In genomic region chr11:119254239-119254638, GRCh38 we compare ENCODE assay signal across 21 cellular contexts. TPM values are rescaled to one million over a fixed set of nuclear protein-coding genes. Genes with fewer than 3 reads are reported as not detected.
A peak's percentile ranks its signal among the peaks of the same experiment; 100 is the strongest.
DNase-seq lines count a peak whose midpoint lies in the region; ATAC-seq and TF ChIP-seq lines count a peak whose summit lies in the region.
"Had no signal": no experiment of that assay in that cellular context is flagged by ENCODE, and none has a peak within 500 bp of the region (broad histone marks: within the 10 kb centered on the region; RNA-seq: fewer than 3 reads in every experiment).

No MANE protein-coding gene starts in this region.

- no peaks in the 10 kb centered on the region for H3K27me3 ChIP-seq in A673 (replicated peaks; ENCODE audit: insufficient read depth, low read depth, low read length, poor library complexity)
- H3K27me3 ChIP-seq in CD4-positive, alpha-beta memory T cell (ENCODE audit: insufficient read depth, low read length) = no peaks in the 10 kb centered on the region
- H3K27me3 ChIP-seq: SJCRH30 had no signal

- BruUV-seq in A673 (replicated peaks; lab: Mats Ljungman, UMichigan) = no TSS peak

- intact Hi-C loops in A673 (cut with micrococcal nuclease; ENCODE audit: unreplicated experiment) (no loop called here), Right ventricle myocardium inferior (cut with DNase I) (no loop called here)
- intact Hi-C loops in CD4-positive, alpha-beta memory T cell (cut with micrococcal nuclease) = no loop called here

- peaks cover 29% of the 10 kb centered on the region for H3K4me1 Mint-ChIP-seq in activated naive CD4-positive, alpha-beta T cell treated with anti-CD3 and anti-CD28 coated beads, Interleukin-2, amount 10 ng/mL, durations not matched to agents 7 days and 5 days
- H3K4me1 Mint-ChIP-seq in CD4-positive, alpha-beta memory T cell = peaks cover 36 to 48% (median 40%) of the 10 kb centered on the region in 4 donors

- no peaks in the 10 kb centered on the region for H3K4me1 ChIP-seq in A673 (ENCODE audit: insufficient read depth, low read length, poor library complexity, severe bottlenecking)
- H3K4me1 ChIP-seq in CD4-positive, alpha-beta memory T cell (ENCODE audit: insufficient read depth, low read length) = peaks cover 28% of the 10 kb centered on the region
- H3K4me1 ChIP-seq: Caco-2, SJCRH30 had no signal

- no peaks in the 10 kb centered on the region for H3K9me3 ChIP-seq in A673 (ENCODE audit: low read depth, low read length, poor library complexity, severe bottlenecking)
- H3K9me3 ChIP-seq in CD4-positive, alpha-beta memory T cell (ENCODE audit: control insufficient read depth in 1 of 2, low read length in 2 of 2) = no peaks in the 10 kb centered on the region
- H3K9me3 ChIP-seq: Caco-2, mucosa of descending colon, SJCRH30 had no signal

- no peak for TF ChIP-seq CTCF in A673 (conservative IDR thresholded peaks at IDR 0.05; ENCODE audit: low read depth, low read length)

- H3K4me3 Mint-ChIP-seq in activated naive CD4-positive, alpha-beta T cell treated with anti-CD3 and anti-CD28 coated beads, Interleukin-2, amount 10 ng/mL, durations not matched to agents 7 days and 5 days = no peak overlapping the region
- H3K4me3 Mint-ChIP-seq in CD4-positive, alpha-beta memory T cell = no peak overlapping the region
- H3K4me3 Mint-ChIP-seq: endodermal cell, T-helper 17 cell had no signal

- H3K27me3 Mint-ChIP-seq in activated naive CD4-positive, alpha-beta T cell treated with anti-CD3 and anti-CD28 coated beads, Interleukin-2, amount 10 ng/mL, durations not matched to agents 7 days and 5 days = no peaks in the 10 kb centered on the region
- H3K27me3 Mint-ChIP-seq in CD4-positive, alpha-beta memory T cell = no peaks in the 10 kb centered on the region
- H3K27me3 Mint-ChIP-seq: T-helper 17 cell had no signal

- no peak overlapping the region for H3K4me3 ChIP-seq in A673 (ENCODE audit: low read depth, low read length, poor library complexity, severe bottlenecking)
- no peak overlapping the region for H3K4me3 ChIP-seq in CD4-positive, alpha-beta memory T cell (ENCODE audit: low read length in 2 of 2)
- H3K4me3 ChIP-seq: GM23248, mucosa of descending colon, SJCRH30 had no signal

- no peak for ATAC-seq in Right ventricle myocardium inferior
- ATAC-seq: left lobe of liver, mucosa of descending colon, T-helper 17 cell had no signal

- CTCF ChIA-PET in activated naive CD4-positive, alpha-beta T cell treated with anti-CD3 and anti-CD28 coated beads, Interleukin-2, amount 10 ng/mL, durations not matched to agents 7 days and 5 days (lab: Charles Lee) = interaction anchor here (1.3 kb wide), 1 partner anchor 8 kb away, joined by 3 read pairs; no protein-coding TSS in a partner anchor
- CTCF ChIA-PET in A673 (lab: Charles Lee) = interaction anchor here (0.7 kb wide), 1 partner anchor 84 kb away, joined by 5 read pairs; no protein-coding TSS in a partner anchor
- CTCF ChIA-PET in CD4-positive, alpha-beta memory T cell (lab: Charles Lee; ENCODE audit: partially characterized antibody) = interaction anchor here (0.9 to 2.2 kb wide), 3 partner anchors 9 to 48 kb away, joined by 3 to 6 read pairs (median 5); partner anchors contain the start of gene CBL

- no peaks in the 10 kb centered on the region for H3K36me3 ChIP-seq in A673 (ENCODE audit: insufficient read depth, low read length, poor library complexity, severe bottlenecking)
- no peaks in the 10 kb centered on the region for H3K36me3 ChIP-seq in CD4-positive, alpha-beta memory T cell (ENCODE audit: insufficient read depth, low read length)
- H3K36me3 ChIP-seq: SJCRH30, WERI-Rb-1 had no signal

- POLR2A ChIA-PET in A673 (lab: Charles Lee; ENCODE audit: low non-redundant PET) = no interaction called here
- POLR2A ChIA-PET in CD4-positive, alpha-beta memory T cell (lab: Charles Lee; ENCODE audit: partially characterized antibody) = no interaction called here

- no peak overlapping the region for H3K27ac Mint-ChIP-seq in activated naive CD4-positive, alpha-beta T cell treated with anti-CD3 and anti-CD28 coated beads, Interleukin-2, amount 10 ng/mL, durations not matched to agents 7 days and 5 days
- H3K27ac Mint-ChIP-seq in CD4-positive, alpha-beta memory T cell = no peak overlapping the region
- H3K27ac Mint-ChIP-seq: endodermal cell had no signal

- peaks cover 2% of the 10 kb centered on the region for H3K9me3 Mint-ChIP-seq in activated naive CD4-positive, alpha-beta T cell treated with anti-CD3 and anti-CD28 coated beads, Interleukin-2, amount 10 ng/mL, durations not matched to agents 7 days and 5 days
- H3K9me3 Mint-ChIP-seq in CD4-positive, alpha-beta memory T cell = no peaks in the 10 kb centered on the region

- peak; percentile 60 for DNase-seq in activated naive CD4-positive, alpha-beta T cell treated with Interleukin-2 at 50 U/mL for 16 hours
- DNase-seq in activated naive CD4-positive, alpha-beta T cell treated with anti-CD3 and anti-CD28 coated beads, Interleukin-2, amount 10 ng/mL, durations not matched to agents 7 days and 5 days = no peak
- peak; percentile 4 for DNase-seq in activated naive CD8-positive, alpha-beta T cell treated with anti-CD3 and anti-CD28 coated beads, Interleukin-2, amount 50 U/mL, for 16 hours (ENCODE audit: low read depth, low spot score)
- peak; percentile 56 to 61 for DNase-seq in stimulated activated CD4-positive, alpha-beta T cell treated with anti-CD3 and anti-CD28 coated beads, Interleukin-4, amount 100 ng/mL, for 48 hours (ENCODE audit: low read depth in 2 of 2)
- DNase-seq in A673 (ENCODE audit: low spot score) = no peak
- DNase-seq in Right ventricle myocardium inferior (ENCODE audit: missing footprints) = no peak
- no peak for DNase-seq in CD4-positive, alpha-beta memory T cell
- DNase-seq in NAMALWA (ENCODE audit: low spot score) = no peak
- DNase-seq: activated gamma-delta T cell treated with Interleukin-2 at 50 U/mL for 16 hours, Caco-2, EL, endodermal cell, glutamatergic neuron, GM23248, mucosa of descending colon, NCI-H146, NCI-H2171 treated with DMSO at 0.1 percent for 48 hours, SJCRH30, T-helper 17 cell, WERI-Rb-1 had no signal

- H3K36me3 Mint-ChIP-seq in activated naive CD4-positive, alpha-beta T cell treated with anti-CD3 and anti-CD28 coated beads, Interleukin-2, amount 10 ng/mL, durations not matched to agents 7 days and 5 days = peaks cover 46% of the 10 kb centered on the region
- H3K36me3 Mint-ChIP-seq in CD4-positive, alpha-beta memory T cell = peaks cover 9 to 10% of the 10 kb centered on the region in 2 donors

- no peak overlapping the region for H3K27ac ChIP-seq in A673 (ENCODE audit: low read depth, low read length, poor library complexity, severe bottlenecking)
- no peak overlapping the region for H3K27ac ChIP-seq in CD4-positive, alpha-beta memory T cell (ENCODE audit: low read depth, low read length)
- H3K27ac ChIP-seq: GM23248, SJCRH30, WERI-Rb-1 had no signal

RNA-seq across cellular contexts. Expression of gene CBL, which starts 48.1 kb away (rescaled TPM):
- total RNA-seq in A673 (2021) (39.9 and 40.7 TPM in 2 replicates), Right ventricle myocardium inferior (7.1 TPM)
- 10 to 100 TPM; 39.5 to 39.8 TPM for total RNA-seq in CD4-positive, alpha-beta memory T cell
- 10 to 100 TPM in 1 of 2 donors, 1 to 10 TPM in 1; 3.6 to 15.6 TPM for polyA plus RNA-seq in CD4-positive, alpha-beta memory T cell

Comparison
In these comparisons a context has a peak if more than half of its experiments do, and no peak if none do; other contexts are left out.
1. DNase-seq: peak in activated naive CD4-positive, alpha-beta T cell treated with Interleukin-2 at 50 U/mL for 16 hours (single experiment), activated naive CD8-positive, alpha-beta T cell treated with anti-CD3 and anti-CD28 coated beads, Interleukin-2, amount 50 U/mL, for 16 hours (single experiment) and stimulated activated CD4-positive, alpha-beta T cell treated with anti-CD3 and anti-CD28 coated beads, Interleukin-4, amount 100 ng/mL, for 48 hours (2 of 2); none in activated naive CD4-positive, alpha-beta T cell treated with anti-CD3 and anti-CD28 coated beads, Interleukin-2, amount 10 ng/mL, durations not matched to agents 7 days and 5 days (single experiment), A673 (single experiment), Right ventricle myocardium inferior (single experiment), CD4-positive, alpha-beta memory T cell (0 of 5) and NAMALWA (single experiment).